In the genomic region with DNA sequence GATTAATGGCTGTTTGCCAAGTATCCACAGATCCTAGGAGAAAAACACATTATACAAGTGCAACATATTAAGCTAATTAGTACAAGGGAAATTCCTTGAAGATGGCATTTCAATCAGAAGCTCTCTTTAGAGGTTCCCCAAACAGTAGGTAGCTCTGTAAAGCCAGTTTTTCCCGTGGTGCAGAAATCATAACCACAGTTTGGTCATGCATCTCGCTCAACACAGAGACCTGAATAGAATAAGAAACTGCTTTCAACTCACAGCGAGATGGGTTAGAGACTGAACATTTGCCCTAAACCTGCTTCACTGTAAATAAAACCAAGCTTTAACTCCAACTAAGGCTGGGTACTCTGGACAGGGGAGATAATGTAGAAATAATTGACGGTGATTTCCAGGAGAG, we compare ENCODE assay signal across 12 cellular contexts.
"Had no signal": no experiment of that assay in that cellular context is flagged by ENCODE, and none has a peak within 500 bp of the region (broad histone marks: within the 10 kb centered on the region; RNA-seq: fewer than 3 reads in every experiment).

No MANE protein-coding gene starts in this region.

- H3K27me3 ChIP-seq: gastrocnemius medialis, heart right ventricle had no signal

- H3K4me2 ChIP-seq: smooth muscle cell had no signal

- H3K4me3 ChIP-seq: gastrocnemius medialis, heart right ventricle, smooth muscle cell, tibial artery had no signal

- H3K36me3 ChIP-seq: gastrocnemius medialis, heart right ventricle, tibial artery had no signal

- H3K4me1 ChIP-seq: gastrocnemius medialis, tibial artery had no signal

- H3K9me3 ChIP-seq: gastrocnemius medialis, heart right ventricle, tibial artery had no signal

- H3K27ac ChIP-seq: gastrocnemius medialis, heart right ventricle, tibial artery had no signal

- DNase-seq: effector memory CD4-positive, alpha-beta T cell; gastrocnemius medialis; heart right ventricle; hypothalamus; kidney glomerular epithelial cell; natural killer cell; posterior cingulate gyrus; right cardiac atrium; stimulated activated CD4-positive, alpha-beta T cell treated with anti-CD3 and anti-CD28 coated beads, Interleukin-4, amount 100 ng/mL, for 1 hour; stimulated activated CD8-positive, alpha-beta memory T cell treated with anti-CD3 and anti-CD28 coated beads, Interleukin-4, amount 100 ng/mL, for 48 hours; tibial artery had no signal
